In the genomic region with DNA sequence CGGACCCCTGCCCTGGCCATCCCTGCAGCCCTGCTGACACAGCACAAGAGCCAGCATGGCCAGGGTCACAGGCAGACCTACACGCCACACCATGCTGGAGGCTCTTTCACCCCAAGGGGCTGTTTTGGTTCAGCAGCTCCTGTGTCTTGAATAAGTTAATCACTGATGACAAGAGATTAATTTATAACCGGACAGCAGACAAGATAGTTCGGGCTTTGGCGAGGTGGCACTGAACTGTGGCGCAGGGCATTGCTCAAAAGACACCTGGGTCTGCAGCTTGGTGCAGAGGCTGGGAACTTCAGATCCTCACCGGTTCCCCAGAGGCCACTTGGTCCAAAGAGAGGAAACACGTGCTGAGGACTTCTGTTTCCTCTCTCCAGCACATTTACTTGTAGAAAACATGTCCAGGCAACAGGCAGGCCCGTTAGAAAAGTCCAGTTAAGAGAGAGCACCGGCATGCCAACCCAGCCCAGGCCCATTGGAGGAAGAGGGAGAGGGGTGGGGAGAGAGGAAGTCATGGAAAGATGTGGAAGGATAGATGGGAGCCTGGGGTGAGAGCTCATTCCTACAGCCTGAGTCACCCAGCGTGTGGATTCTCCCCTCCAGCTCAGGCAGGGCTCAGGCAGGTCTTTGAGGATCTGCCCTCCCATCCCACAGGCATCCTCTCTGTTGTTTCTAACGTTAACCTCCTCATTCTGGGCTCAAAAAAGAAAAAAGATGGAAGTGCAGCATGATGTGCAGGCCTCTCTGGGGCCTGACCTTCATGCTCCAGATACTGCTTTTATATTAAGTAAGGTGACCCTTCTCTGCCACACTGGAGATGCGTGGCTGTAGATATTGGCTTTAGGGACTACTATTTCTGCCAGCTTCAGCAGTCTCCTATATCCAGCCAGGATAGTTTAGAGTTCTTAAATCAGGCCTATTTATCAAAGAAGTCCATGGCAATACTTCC, we compare ENCODE assay signal across 1 cellular context.
TF ChIP-seq lines count a peak whose summit lies in the region.

No MANE protein-coding gene starts in this region.

TF ChIP-seq in HepG2, 621 proteins besides CTCF, POLR2A, EP300 and RAD21 (continued from another document):
- TF ChIP-seq, protein P1, sequence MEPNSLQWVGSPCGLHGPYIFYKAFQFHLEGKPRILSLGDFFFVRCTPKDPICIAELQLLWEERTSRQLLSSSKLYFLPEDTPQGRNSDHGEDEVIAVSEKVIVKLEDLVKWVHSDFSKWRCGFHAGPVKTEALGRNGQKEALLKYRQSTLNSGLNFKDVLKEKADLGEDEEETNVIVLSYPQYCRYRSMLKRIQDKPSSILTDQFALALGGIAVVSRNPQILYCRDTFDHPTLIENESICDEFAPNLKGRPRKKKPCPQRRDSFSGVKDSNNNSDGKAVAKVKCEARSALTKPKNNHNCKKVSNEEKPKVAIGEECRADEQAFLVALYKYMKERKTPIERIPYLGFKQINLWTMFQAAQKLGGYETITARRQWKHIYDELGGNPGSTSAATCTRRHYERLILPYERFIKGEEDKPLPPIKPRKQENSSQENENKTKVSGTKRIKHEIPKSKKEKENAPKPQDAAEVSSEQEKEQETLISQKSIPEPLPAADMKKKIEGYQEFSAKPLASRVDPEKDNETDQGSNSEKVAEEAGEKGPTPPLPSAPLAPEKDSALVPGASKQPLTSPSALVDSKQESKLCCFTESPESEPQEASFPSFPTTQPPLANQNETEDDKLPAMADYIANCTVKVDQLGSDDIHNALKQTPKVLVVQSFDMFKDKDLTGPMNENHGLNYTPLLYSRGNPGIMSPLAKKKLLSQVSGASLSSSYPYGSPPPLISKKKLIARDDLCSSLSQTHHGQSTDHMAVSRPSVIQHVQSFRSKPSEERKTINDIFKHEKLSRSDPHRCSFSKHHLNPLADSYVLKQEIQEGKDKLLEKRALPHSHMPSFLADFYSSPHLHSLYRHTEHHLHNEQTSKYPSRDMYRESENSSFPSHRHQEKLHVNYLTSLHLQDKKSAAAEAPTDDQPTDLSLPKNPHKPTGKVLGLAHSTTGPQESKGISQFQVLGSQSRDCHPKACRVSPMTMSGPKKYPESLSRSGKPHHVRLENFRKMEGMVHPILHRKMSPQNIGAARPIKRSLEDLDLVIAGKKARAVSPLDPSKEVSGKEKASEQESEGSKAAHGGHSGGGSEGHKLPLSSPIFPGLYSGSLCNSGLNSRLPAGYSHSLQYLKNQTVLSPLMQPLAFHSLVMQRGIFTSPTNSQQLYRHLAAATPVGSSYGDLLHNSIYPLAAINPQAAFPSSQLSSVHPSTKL (CRISPR knock-in tag; IDR thresholded peaks at IDR 0.05): 0 out of 2 replicates have a peak, but pooled peaks have one; percentile 36
- TF ChIP-seq, protein P2, sequence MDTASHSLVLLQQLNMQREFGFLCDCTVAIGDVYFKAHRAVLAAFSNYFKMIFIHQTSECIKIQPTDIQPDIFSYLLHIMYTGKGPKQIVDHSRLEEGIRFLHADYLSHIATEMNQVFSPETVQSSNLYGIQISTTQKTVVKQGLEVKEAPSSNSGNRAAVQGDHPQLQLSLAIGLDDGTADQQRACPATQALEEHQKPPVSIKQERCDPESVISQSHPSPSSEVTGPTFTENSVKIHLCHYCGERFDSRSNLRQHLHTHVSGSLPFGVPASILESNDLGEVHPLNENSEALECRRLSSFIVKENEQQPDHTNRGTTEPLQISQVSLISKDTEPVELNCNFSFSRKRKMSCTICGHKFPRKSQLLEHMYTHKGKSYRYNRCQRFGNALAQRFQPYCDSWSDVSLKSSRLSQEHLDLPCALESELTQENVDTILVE (CRISPR knock-in tag; IDR thresholded peaks at IDR 0.05): no peak
- TF ChIP-seq ZNF564 (CRISPR knock-in tag; IDR thresholded peaks at IDR 0.05) (no peak), BCL6 (CRISPR knock-in tag; IDR thresholded peaks at IDR 0.05) (no peak), HCFC1 (IDR thresholded peaks at IDR 0.05; ENCODE audit: low read depth, low read length) (no peak), ZNF282 (IDR thresholded peaks at IDR 0.05; ENCODE audit: partially characterized antibody) (no peak), HNRNPL (IDR thresholded peaks at IDR 0.05; ENCODE audit: low read depth, low read length) (no peak), ZNF234 (CRISPR knock-in tag; conservative IDR thresholded peaks at IDR 0.05) (no peak), SP5 (CRISPR knock-in tag; IDR thresholded peaks at IDR 0.05; ENCODE audit: borderline replicate concordance, low read depth) (no peak), JUND (CRISPR knock-in tag; IDR thresholded peaks at IDR 0.05) (peak; percentile 64; the same call in 1 of the 2 replicates), ZNF546 (CRISPR knock-in tag; conservative IDR thresholded peaks at IDR 0.05) (no peak), ZMYM4 (CRISPR knock-in tag; IDR thresholded peaks at IDR 0.05) (no peak), ZNF660 (CRISPR knock-in tag; IDR thresholded peaks at IDR 0.05; ENCODE audit: borderline replicate concordance, low read depth) (no peak), ZNF644 (CRISPR knock-in tag; IDR thresholded peaks at IDR 0.05; ENCODE audit: low read depth) (peak; percentile 66; the same call in 1 of the 2 replicates), SSRP1 (CRISPR knock-in tag; IDR thresholded peaks at IDR 0.05) (no peak), STAG1 (CRISPR knock-in tag; IDR thresholded peaks at IDR 0.05) (no peak), ZNF567 (CRISPR knock-in tag; IDR thresholded peaks at IDR 0.05; ENCODE audit: borderline replicate concordance) (no peak), PCBP1 (IDR thresholded peaks at IDR 0.05; ENCODE audit: borderline replicate concordance, low read depth, low read length) (no peak), ATM (IDR thresholded peaks at IDR 0.05; ENCODE audit: borderline replicate concordance) (no peak), ZMYM2 (CRISPR knock-in tag; IDR thresholded peaks at IDR 0.05) (no peak), ZNF337 (CRISPR knock-in tag; IDR thresholded peaks at IDR 0.05; ENCODE audit: borderline replicate concordance, low read depth) (no peak), TARDBP (CRISPR knock-in tag; IDR thresholded peaks at IDR 0.05) (no peak), GATAD2A (CRISPR knock-in tag; IDR thresholded peaks at IDR 0.05) (no peak), ZNF781 (CRISPR knock-in tag; IDR thresholded peaks at IDR 0.05; ENCODE audit: borderline replicate concordance, not compliant biosample characterization) (no peak), SMAD9 (CRISPR knock-in tag; IDR thresholded peaks at IDR 0.05) (no peak), ZBTB7B (CRISPR knock-in tag; IDR thresholded peaks at IDR 0.05) (no peak)
- TF ChIP-seq, protein P3, sequence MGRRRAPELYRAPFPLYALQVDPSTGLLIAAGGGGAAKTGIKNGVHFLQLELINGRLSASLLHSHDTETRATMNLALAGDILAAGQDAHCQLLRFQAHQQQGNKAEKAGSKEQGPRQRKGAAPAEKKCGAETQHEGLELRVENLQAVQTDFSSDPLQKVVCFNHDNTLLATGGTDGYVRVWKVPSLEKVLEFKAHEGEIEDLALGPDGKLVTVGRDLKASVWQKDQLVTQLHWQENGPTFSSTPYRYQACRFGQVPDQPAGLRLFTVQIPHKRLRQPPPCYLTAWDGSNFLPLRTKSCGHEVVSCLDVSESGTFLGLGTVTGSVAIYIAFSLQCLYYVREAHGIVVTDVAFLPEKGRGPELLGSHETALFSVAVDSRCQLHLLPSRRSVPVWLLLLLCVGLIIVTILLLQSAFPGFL (CRISPR knock-in tag; IDR thresholded peaks at IDR 0.05): no peak
- TF ChIP-seq, protein P4, sequence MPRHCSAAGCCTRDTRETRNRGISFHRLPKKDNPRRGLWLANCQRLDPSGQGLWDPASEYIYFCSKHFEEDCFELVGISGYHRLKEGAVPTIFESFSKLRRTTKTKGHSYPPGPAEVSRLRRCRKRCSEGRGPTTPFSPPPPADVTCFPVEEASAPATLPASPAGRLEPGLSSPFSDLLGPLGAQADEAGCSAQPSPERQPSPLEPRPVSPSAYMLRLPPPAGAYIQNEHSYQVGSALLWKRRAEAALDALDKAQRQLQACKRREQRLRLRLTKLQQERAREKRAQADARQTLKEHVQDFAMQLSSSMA (CRISPR knock-in tag; IDR thresholded peaks at IDR 0.05): 0 out of 2 replicates have a peak, but pooled peaks have one; percentile 36
